19 cellular contexts compared by ENCODE assay signal in genomic region chr6:137755284-137755683, GRCh38.
DNase-seq lines count a peak whose midpoint lies in the region; ATAC-seq and TF ChIP-seq lines count a peak whose summit lies in the region.
"Had no signal": no experiment of that assay in that cellular context is flagged by ENCODE, and none has a peak within 500 bp of the region (broad histone marks: within the 10 kb centered on the region; RNA-seq: fewer than 3 reads in every experiment).

No MANE protein-coding gene starts in this region.

- peaks cover 43% of the 10 kb centered on the region for H3K4me1 Mint-ChIP-seq in activated B cell treated with CpG ODN at 0.5 μM for 24 hours
- peaks cover 28% of the 10 kb centered on the region for H3K4me1 Mint-ChIP-seq in stimulated activated memory B cell treated with anti-CD40 and anti-IgM and Interleukin-4, amounts not matched to agents 10 μg/mL and 1 μg/mL and 100 μg/mL, for 72 hours
- peaks cover 7 to 15% of the 10 kb centered on the region in 2 donors for H3K4me1 Mint-ChIP-seq in natural killer cell treated with Interleukin-12 subunit alpha and Interleukin-12 subunit beta and Interleukin-15 and Interleukin-18, amount 100 ng/mL, for 72 hours (ENCODE audit: low read depth in 2 of 2)

- intact Hi-C loops in activated B cell treated with CpG ODN at 0.5 μM for 24 hours (cut with micrococcal nuclease): loop anchor here (2.0 kb wide), 1 partner anchor 14 kb away; no protein-coding TSS in a partner anchor

- no peaks in the 10 kb centered on the region for H3K36me3 ChIP-seq in MM.1S (replicated peaks; ENCODE audit: insufficient read depth, low read length)
- H3K36me3 ChIP-seq: HAP-1 had no signal

- H3K27me3 Mint-ChIP-seq in activated B cell treated with CpG ODN at 0.5 μM for 24 hours: no peaks in the 10 kb centered on the region
- H3K27me3 Mint-ChIP-seq in stimulated activated memory B cell treated with anti-CD40 and anti-IgM and Interleukin-4, amounts not matched to agents 10 μg/mL and 1 μg/mL and 100 μg/mL, for 72 hours: no peaks in the 10 kb centered on the region
- H3K27me3 Mint-ChIP-seq in natural killer cell treated with Interleukin-12 subunit alpha and Interleukin-12 subunit beta and Interleukin-15 and Interleukin-18, amount 100 ng/mL, for 72 hours: peaks cover 6 to 8% of the 10 kb centered on the region in 2 donors
- H3K27me3 Mint-ChIP-seq: IgD-negative memory B cell had no signal

- H3K36me3 Mint-ChIP-seq in activated B cell treated with CpG ODN at 0.5 μM for 24 hours (ENCODE audit: low read depth): no peaks in the 10 kb centered on the region
- H3K36me3 Mint-ChIP-seq in stimulated activated memory B cell treated with anti-CD40 and anti-IgM and Interleukin-4, amounts not matched to agents 10 μg/mL and 1 μg/mL and 100 μg/mL, for 72 hours: no peaks in the 10 kb centered on the region
- H3K36me3 Mint-ChIP-seq in natural killer cell treated with Interleukin-12 subunit alpha and Interleukin-12 subunit beta and Interleukin-15 and Interleukin-18, amount 100 ng/mL, for 72 hours: no peaks in the 10 kb centered on the region
- H3K36me3 Mint-ChIP-seq: CD8-positive, alpha-beta T cell; IgD-negative memory B cell had no signal

- POLR2A ChIA-PET in activated B cell treated with CpG ODN at 0.5 μM for 24 hours (lab: Charles Lee): no interaction called here

- peak overlapping the region; percentile 62; the same call in 1 of the 2 replicates for H3K27ac ChIP-seq in MM.1S (ENCODE audit: low read length)
- H3K27ac ChIP-seq: 22Rv1, GM23248, PC-9, RWPE1 had no signal

- peak overlapping the region; percentile 74 for H3K27ac Mint-ChIP-seq in activated B cell treated with CpG ODN at 0.5 μM for 24 hours
- peak overlapping the region; percentile 2 for H3K27ac Mint-ChIP-seq in stimulated activated memory B cell treated with anti-CD40 and anti-IgM and Interleukin-4, amounts not matched to agents 10 μg/mL and 1 μg/mL and 100 μg/mL, for 72 hours
- peak overlapping the region in 1 of 2 donors; percentile 75 for H3K27ac Mint-ChIP-seq in natural killer cell treated with Interleukin-12 subunit alpha and Interleukin-12 subunit beta and Interleukin-15 and Interleukin-18, amount 100 ng/mL, for 72 hours
- H3K27ac Mint-ChIP-seq: CD8-positive, alpha-beta T cell had no signal

- H3K4me2 ChIP-seq in MM.1S (ENCODE audit: low read depth, low read length): peak overlapping the region; percentile 56
- H3K4me2 ChIP-seq: PC-9 had no signal

- H3F3A ChIP-seq in MM.1S (ENCODE audit: insufficient read depth, low read length): peaks cover 19% of the 10 kb centered on the region

- H4K20me1 ChIP-seq in MM.1S (ENCODE audit: insufficient read depth, low read length): no peaks in the 10 kb centered on the region

- no peaks in the 10 kb centered on the region for H3K79me2 ChIP-seq in MM.1S (ENCODE audit: low read length)

- no peaks in the 10 kb centered on the region for H3K9me3 ChIP-seq in MM.1S (replicated peaks; ENCODE audit: insufficient read depth, low read length)
- H3K9me3 ChIP-seq: HAP-1 had no signal

- no peak overlapping the region for H3K9ac ChIP-seq in MM.1S (ENCODE audit: low read length)
- H3K9ac ChIP-seq: GM23248 had no signal

- CTCF ChIA-PET in activated B cell treated with CpG ODN at 0.5 μM for 24 hours (lab: Charles Lee): no interaction called here

- peaks cover 47% of the 10 kb centered on the region for H3K4me1 ChIP-seq in MM.1S (ENCODE audit: low read length)
- H3K4me1 ChIP-seq: HAP-1 had no signal

- H3K4me3 ChIP-seq in MM.1S (ENCODE audit: low read length): 0 out of 2 replicates have a peak overlapping the region, but pooled peaks have one; percentile 5
- H3K4me3 ChIP-seq: GM23248, HAP-1, PC-9 had no signal

- H3K9me2 ChIP-seq in MM.1S (replicated peaks; ENCODE audit: insufficient read depth, low read length): no peaks in the 10 kb centered on the region

- DNase-seq in NOMO-1 treated with DMSO at 0.1 percent for 48 hours (lab: John Stamatoyannopoulos, UW; ENCODE audit: unreplicated experiment) (peak; percentile 18), NOMO-1 treated with dmso at 0.1 percent for 144 hours (lab: John Stamatoyannopoulos, UW; ENCODE audit: unreplicated experiment) (no peak), MM.1S (no peak), activated B cell treated with CpG ODN at 0.5 μM for 24 hours (no peak), AML-193 (lab: John Stamatoyannopoulos, UW) (no peak)
- no peak for DNase-seq in natural killer cell treated with Interleukin-12 subunit alpha and Interleukin-12 subunit beta and Interleukin-15 and Interleukin-18, amount 100 ng/mL, for 72 hours (ENCODE audit: low spot score)
- DNase-seq: CD8-positive, alpha-beta T cell; DMS79; GM23248; NCI-H1105 treated with DMSO at 0.1 percent for 48 hours; NCI-H1694 treated with DMSO at 0.1 percent for 48 hours; PC-9; SIG-M5 had no signal

- H3K9me3 Mint-ChIP-seq in activated B cell treated with CpG ODN at 0.5 μM for 24 hours: no peaks in the 10 kb centered on the region
- no peaks in the 10 kb centered on the region for H3K9me3 Mint-ChIP-seq in stimulated activated memory B cell treated with anti-CD40 and anti-IgM and Interleukin-4, amounts not matched to agents 10 μg/mL and 1 μg/mL and 100 μg/mL, for 72 hours
- H3K9me3 Mint-ChIP-seq in natural killer cell treated with Interleukin-12 subunit alpha and Interleukin-12 subunit beta and Interleukin-15 and Interleukin-18, amount 100 ng/mL, for 72 hours: no peaks in the 10 kb centered on the region
- H3K9me3 Mint-ChIP-seq: CD8-positive, alpha-beta T cell had no signal

- TF ChIP-seq CTCF in MM.1S (IDR thresholded peaks at IDR 0.05; ENCODE audit: low read length): no peak
- no peak for TF ChIP-seq CTCF in activated B cell treated with CpG ODN at 0.5 μM for 24 hours (IDR thresholded peaks at IDR 0.05)

- ATAC-seq in activated B cell treated with CpG ODN at 0.5 μM for 24 hours (ENCODE audit: low read depth) (no peak), HG02642 (IDR thresholded peaks at IDR 0.05; ENCODE audit: poor library complexity, unreplicated experiment) (no peak)
- no peak for ATAC-seq in stimulated activated memory B cell treated with anti-CD40 and anti-IgM and Interleukin-4, amounts not matched to agents 10 μg/mL and 1 μg/mL and 100 μg/mL, for 72 hours
- ATAC-seq in natural killer cell treated with Interleukin-12 subunit alpha and Interleukin-12 subunit beta and Interleukin-15 and Interleukin-18, amount 100 ng/mL, for 72 hours: no peak
- ATAC-seq: CD8-positive, alpha-beta T cell had no signal

- H3K27me3 ChIP-seq in MM.1S (replicated peaks; ENCODE audit: insufficient read depth, low read length): no peaks in the 10 kb centered on the region

- no peak overlapping the region for H2AFZ ChIP-seq in MM.1S (ENCODE audit: low read length)
- H2AFZ ChIP-seq: GM23248, PC-9 had no signal

- H3K4me3 Mint-ChIP-seq in activated B cell treated with CpG ODN at 0.5 μM for 24 hours: peak overlapping the region; percentile 13
- H3K4me3 Mint-ChIP-seq in stimulated activated memory B cell treated with anti-CD40 and anti-IgM and Interleukin-4, amounts not matched to agents 10 μg/mL and 1 μg/mL and 100 μg/mL, for 72 hours: no peak overlapping the region
- no peak overlapping the region for H3K4me3 Mint-ChIP-seq in natural killer cell treated with Interleukin-12 subunit alpha and Interleukin-12 subunit beta and Interleukin-15 and Interleukin-18, amount 100 ng/mL, for 72 hours
- H3K4me3 Mint-ChIP-seq: CD8-positive, alpha-beta T cell had no signal
